Comparison of ENCODE assay signal across 8 cellular contexts in genomic region chr22:46072030-46072881, GRCh38.
A peak's percentile ranks its signal among the peaks of the same experiment; 100 is the strongest.
DNase-seq lines count a peak whose midpoint lies in the region; ATAC-seq and TF ChIP-seq lines count a peak whose summit lies in the region.

No MANE protein-coding gene starts in this region.

- intact Hi-C loops in esophagus squamous epithelium (cut with DNase I), result no loop called here

- H3K4me1 ChIP-seq in HUES64 (ENCODE audit: insufficient read depth, low read length) (no peaks in the 10 kb centered on the region), esophagus squamous epithelium (peaks cover 28 to 75% (median 39%) of the 10 kb centered on the region in 3 donors), urinary bladder (ENCODE audit: insufficient read depth) (no peaks in the 10 kb centered on the region)

- H3K36me3 Mint-ChIP-seq in naive thymus-derived CD8-positive, alpha-beta T cell, result peaks cover 0 to 11% (median 0%) of the 10 kb centered on the region in 3 donors

- peak in 2 of 3 experiments; percentile 18 to 20 for DNase-seq in activated CD8-positive, alpha-beta memory T cell treated with anti-CD3 and anti-CD28 coated beads for 48 hours (ENCODE audit: low read depth in 2 of 3, low spot score in 2 of 3)
- DNase-seq in esophagus squamous epithelium (lab: John Stamatoyannopoulos, UW) (no peak), ureter (ENCODE audit: low spot score) (no peak), omental fat pad (ENCODE audit: low spot score) (no peak)
- DNase-seq in naive thymus-derived CD8-positive, alpha-beta T cell, result peak in 2 of 10 donors; percentile 27 to 64

- H3K9ac ChIP-seq in HUES64 (ENCODE audit: low read depth, low read length), result peak overlapping the region; percentile 60; the same call in 1 of the 2 replicates

- H3K27me3 ChIP-seq in HUES64 (ENCODE audit: insufficient read depth, low read length) (peaks cover 94% of the 10 kb centered on the region), esophagus squamous epithelium (no peaks in the 10 kb centered on the region)

- no peaks in the 10 kb centered on the region for H3K9me3 ChIP-seq in HUES64 (ENCODE audit: insufficient read depth, low read depth, low read length)
- no peaks in the 10 kb centered on the region for H3K9me3 ChIP-seq in esophagus squamous epithelium

- H3K4me3 Mint-ChIP-seq in naive thymus-derived CD8-positive, alpha-beta T cell, result peak overlapping the region; percentile 63 to 82 (median 76)

- no peaks in the 10 kb centered on the region for H3K36me3 ChIP-seq in HUES64 (ENCODE audit: insufficient read depth, low read length)
- H3K36me3 ChIP-seq in esophagus squamous epithelium, result no peaks in the 10 kb centered on the region
- H3K36me3 ChIP-seq in urinary bladder (ENCODE audit: insufficient read depth), result no peaks in the 10 kb centered on the region

- no peaks in the 10 kb centered on the region for H3K9me3 Mint-ChIP-seq in naive thymus-derived CD8-positive, alpha-beta T cell

- H3K4me3 ChIP-seq in GM08714 (ENCODE audit: low read length), result peak overlapping the region; percentile 58
- peak overlapping the region; percentile 49 for H3K4me3 ChIP-seq in HUES64 (ENCODE audit: low read length)
- peak overlapping the region; percentile 63 to 96 (median 80) for H3K4me3 ChIP-seq in esophagus squamous epithelium
- peak overlapping the region; percentile 79 for H3K4me3 ChIP-seq in urinary bladder (ENCODE audit: low read depth, low read length)

- POLR2A ChIA-PET in naive thymus-derived CD8-positive, alpha-beta T cell (lab: Charles Lee), result interaction anchor here (0.5 to 1.2 kb wide), 6 partner anchors 14 to 267 kb away, joined by 3 to 7 read pairs (median 3); no protein-coding TSS in a partner anchor

- peak; percentile 8 to 22 for ATAC-seq in naive thymus-derived CD8-positive, alpha-beta T cell
- ATAC-seq in omental fat pad (ENCODE audit: low FRiP score), result no peak

- 4% methylated on average over 91 of the region's 91 CpGs for WGBS in HUES64
- WGBS in esophagus squamous epithelium, 2 donors, result 3 to 9% methylated on average over 9 to 10 of the region's 91 CpGs
- WGBS in urinary bladder, result under 1% methylated on average over 91 of the region's 91 CpGs

- peaks cover 18 to 61% (median 56%) of the 10 kb centered on the region in 4 donors for H3K4me1 Mint-ChIP-seq in naive thymus-derived CD8-positive, alpha-beta T cell

- no peak for TF ChIP-seq CTCF in esophagus squamous epithelium (IDR thresholded peaks at IDR 0.05)
- TF ChIP-seq CTCF in omental fat pad (IDR thresholded peaks at IDR 0.05), result no peak

- H3K27me3 Mint-ChIP-seq in naive thymus-derived CD8-positive, alpha-beta T cell, result no peaks in the 10 kb centered on the region

- no peak for TF ChIP-seq POLR2A in esophagus squamous epithelium (IDR thresholded peaks at IDR 0.05)

- peak overlapping the region in 1 of 10 donors; percentile 69 for H3K27ac Mint-ChIP-seq in naive thymus-derived CD8-positive, alpha-beta T cell

- H3K27ac ChIP-seq in HUES64 (ENCODE audit: low read depth, low read length) (no peak overlapping the region), esophagus squamous epithelium (peak overlapping the region; percentile 92 to 100 (median 100)), urinary bladder (ENCODE audit: low read depth) (peak overlapping the region; percentile 96)

Comparison
In these comparisons a context has a peak if more than half of its experiments do, and no peak if none do; other contexts are left out.
1. DNase-seq: peak in activated CD8-positive, alpha-beta memory T cell treated with anti-CD3 and anti-CD28 coated beads for 48 hours (2 of 3); none in esophagus squamous epithelium (single experiment), ureter (single experiment) and omental fat pad (single experiment).
2. Peak in every context shown above with its lines, with median percentiles within 50 percentile points of each other: H3K4me3 ChIP-seq.